ENCODE assay signal across 26 cellular contexts in the genomic region with DNA sequence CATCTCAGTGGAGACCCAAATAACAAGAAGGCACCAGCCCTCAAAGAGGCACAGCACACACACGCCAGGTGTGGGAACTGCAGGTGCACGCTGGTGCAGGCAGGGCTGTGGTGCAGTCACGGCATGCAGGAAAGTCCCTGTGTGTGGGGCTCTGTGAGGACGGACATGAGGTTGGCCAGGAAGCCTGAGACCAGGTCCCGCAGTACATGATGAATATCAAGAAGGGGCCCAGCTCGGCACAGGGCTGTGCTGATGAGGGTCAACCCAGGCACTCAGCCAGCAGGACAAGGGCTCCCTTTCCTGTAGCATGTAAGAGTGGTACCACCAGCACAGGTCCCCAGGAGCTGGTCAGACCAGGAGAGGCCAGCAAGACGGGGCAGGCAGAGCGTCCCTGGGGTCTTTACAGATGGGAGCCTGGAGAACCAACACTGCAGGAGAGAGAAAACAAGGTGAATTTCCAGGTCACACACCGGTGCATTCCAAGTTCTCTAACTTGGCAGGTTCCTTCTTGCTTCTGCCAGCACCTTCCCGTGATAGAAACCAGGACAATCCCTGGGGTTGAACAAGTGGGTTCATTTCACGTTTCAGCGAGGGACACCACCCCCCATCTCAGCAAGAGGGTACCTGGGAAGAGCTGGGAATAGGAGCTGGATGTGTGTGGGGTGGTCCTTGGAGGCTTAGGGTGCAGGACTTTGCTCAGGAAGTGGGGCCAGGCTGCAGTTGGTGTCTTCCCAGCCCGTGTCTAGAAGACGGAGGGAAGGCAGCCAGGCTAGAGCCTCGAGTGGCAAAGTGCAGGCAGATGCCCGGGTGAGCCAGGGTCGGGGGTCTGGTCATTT.
DNase-seq lines count a peak whose midpoint lies in the region; ATAC-seq, FAIRE-seq and TF ChIP-seq lines count a peak whose summit lies in the region.
"Had no signal": no experiment of that assay in that cellular context is flagged by ENCODE, and none has a peak within 500 bp of the region (broad histone marks: within the 10 kb centered on the region; RNA-seq: fewer than 3 reads in every experiment).

No MANE protein-coding gene starts in this region.

- TF ChIP-seq CTCF in VCaP (conservative IDR thresholded peaks at IDR 0.05) (no peak), bronchial epithelial cell (IDR thresholded peaks at IDR 0.05; ENCODE audit: insufficient read depth, low read length, severe bottlenecking) (no peak), esophagus squamous epithelium (IDR thresholded peaks at IDR 0.05) (no peak)

- WGBS in neuronal stem cell (ENCODE audit: extremely low coverage in 2 of 2, insufficient read length in 2 of 2, insufficient replicate concordance in 1 of 2), 2 donors: no CpG with 5 or more reads among the region's 17 CpGs
- WGBS in esophagus squamous epithelium, 2 donors: 59 to 63% methylated on average over 11 to 17 of the region's 17 CpGs

- no peak overlapping the region for H3K18ac ChIP-seq in neuronal stem cell (ENCODE audit: low read length)

- H2BK15ac ChIP-seq in neuronal stem cell (ENCODE audit: low read length): no peak overlapping the region

- no peak for DNase-seq in bronchial epithelial cell (ENCODE audit: low read depth)
- DNase-seq in neuronal stem cell (ENCODE audit: low spot score): no peak
- no peak for DNase-seq in esophagus squamous epithelium (lab: John Stamatoyannopoulos, UW)
- no peak for DNase-seq in activated T-cell treated with anti-CD3 and anti-CD28 coated beads, Interleukin-2, amount 50 U/mL, for 1 hour
- no peak for DNase-seq in DMS153 treated with DMSO at 0.1 percent for 48 hours (lab: John Stamatoyannopoulos, UW; ENCODE audit: unreplicated experiment)
- DNase-seq: C1 segment of cervical spinal cord; CD4-positive, alpha-beta memory T cell; COR-L47; HFFc6; MM.1S; NCI-H1417; NCI-H1694; NCI-H2081; NCI-H2171; NCI-H226; NCI-H69; Right ventricle myocardium superior; RPMI8226 had no signal

- no peak for TF ChIP-seq POLR2A in esophagus squamous epithelium (IDR thresholded peaks at IDR 0.05)

- no peaks in the 10 kb centered on the region for H3K9me3 Mint-ChIP-seq in stimulated activated memory B cell treated with anti-CD40 and anti-IgM and Interleukin-4, amounts not matched to agents 10 μg/mL and 1 μg/mL and 100 μg/mL, for 72 hours

- no peaks in the 10 kb centered on the region for H3K79me1 ChIP-seq in neuronal stem cell (ENCODE audit: low read depth, low read length)

- H3K9me3 ChIP-seq in neuronal stem cell (replicated peaks in 1 of 2; ENCODE audit: control insufficient read depth in 2 of 2, insufficient read depth in 1 of 2, low read depth in 1 of 2, low read length in 2 of 2): no peaks in the 10 kb centered on the region
- no peaks in the 10 kb centered on the region for H3K9me3 ChIP-seq in esophagus squamous epithelium
- H3K9me3 ChIP-seq: HAP-1 had no signal

- H3K4ac ChIP-seq in neuronal stem cell (ENCODE audit: low read length): no peak overlapping the region

- H3K27ac ChIP-seq in VCaP: peak overlapping the region; percentile 41; the same call in 1 of the 2 replicates
- H3K27ac ChIP-seq in neuronal stem cell (replicated peaks; ENCODE audit: low read length): no peak overlapping the region
- H3K27ac ChIP-seq in esophagus squamous epithelium: no peak overlapping the region
- H3K27ac ChIP-seq: KMS-11, SJSA1 had no signal

- no peak overlapping the region for H3K4me3 ChIP-seq in bronchial epithelial cell (ENCODE audit: low read depth, low read length)
- no peak overlapping the region for H3K4me3 ChIP-seq in neuronal stem cell (ENCODE audit: low read length in 2 of 2)
- H3K4me3 ChIP-seq in esophagus squamous epithelium: no peak overlapping the region
- H3K4me3 ChIP-seq: GM23338, HAP-1, SJSA1 had no signal

- no peak overlapping the region for H2BK120ac ChIP-seq in neuronal stem cell (ENCODE audit: low read depth, low read length)

- no peak overlapping the region for H4K91ac ChIP-seq in neuronal stem cell (ENCODE audit: low read depth, low read length, poor library complexity)

- H2BK12ac ChIP-seq in neuronal stem cell (ENCODE audit: low read length): no peak overlapping the region

- peaks cover 0 to 6% of the 10 kb centered on the region in 2 donors for H3K4me1 ChIP-seq in neuronal stem cell (ENCODE audit: control insufficient read depth in 2 of 2, insufficient read depth in 1 of 2, low read depth in 1 of 2, low read length in 2 of 2)
- no peaks in the 10 kb centered on the region for H3K4me1 ChIP-seq in esophagus squamous epithelium
- H3K4me1 ChIP-seq: HAP-1, SJSA1 had no signal

- H3K4me2 ChIP-seq in neuronal stem cell (ENCODE audit: insufficient read depth, low read length, poor library complexity, severe bottlenecking): no peak overlapping the region
- H3K4me2 ChIP-seq: GM23338, KMS-11 had no signal

- no peak overlapping the region for H3K27ac Mint-ChIP-seq in stimulated activated memory B cell treated with anti-CD40 and anti-IgM and Interleukin-4, amounts not matched to agents 10 μg/mL and 1 μg/mL and 100 μg/mL, for 72 hours
- H3K27ac Mint-ChIP-seq: CD4-positive, alpha-beta memory T cell; GM23338; HFFc6; IgD-negative memory B cell had no signal

- intact Hi-C loops in esophagus squamous epithelium (cut with DNase I): no loop called here

- H3K36me3 ChIP-seq in bronchial epithelial cell (ENCODE audit: control insufficient read depth, insufficient read depth, low read length): no peaks in the 10 kb centered on the region
- no peaks in the 10 kb centered on the region for H3K36me3 ChIP-seq in neuronal stem cell (replicated peaks in 1 of 2; ENCODE audit: control insufficient read depth in 2 of 2, insufficient read depth in 2 of 2, low read length in 2 of 2)
- H3K36me3 ChIP-seq in esophagus squamous epithelium: no peaks in the 10 kb centered on the region
- H3K36me3 ChIP-seq: HAP-1, SJSA1 had no signal

- peaks cover 7% of the 10 kb centered on the region for H3K27me3 Mint-ChIP-seq in stimulated activated memory B cell treated with anti-CD40 and anti-IgM and Interleukin-4, amounts not matched to agents 10 μg/mL and 1 μg/mL and 100 μg/mL, for 72 hours
- H3K27me3 Mint-ChIP-seq: CD4-positive, alpha-beta memory T cell; IgD-negative memory B cell had no signal

- ATAC-seq in stimulated activated memory B cell treated with anti-CD40 and anti-IgM and Interleukin-4, amounts not matched to agents 10 μg/mL and 1 μg/mL and 100 μg/mL, for 72 hours: peak; percentile 19
- ATAC-seq: GM23338 had no signal

- no peak overlapping the region for H3K14ac ChIP-seq in neuronal stem cell (ENCODE audit: low read length)

- peak overlapping the region; percentile 4 for H2AK5ac ChIP-seq in neuronal stem cell (ENCODE audit: low read depth, low read length)

- H3K4me3 Mint-ChIP-seq in stimulated activated memory B cell treated with anti-CD40 and anti-IgM and Interleukin-4, amounts not matched to agents 10 μg/mL and 1 μg/mL and 100 μg/mL, for 72 hours: no peak overlapping the region
- H3K4me3 Mint-ChIP-seq: CD4-positive, alpha-beta memory T cell; GM23338; HFFc6; IgD-negative memory B cell had no signal

- no peak overlapping the region for H2AFZ ChIP-seq in neuronal stem cell (ENCODE audit: low read length)
- H2AFZ ChIP-seq: GM23338 had no signal

- no peak overlapping the region for H4K8ac ChIP-seq in neuronal stem cell (ENCODE audit: low read depth, low read length)

- FAIRE-seq in bronchial epithelial cell (lab: Jason Lieb, UNC): peak; percentile 13
- FAIRE-seq: G401.6 had no signal

- H3K36me3 Mint-ChIP-seq in stimulated activated memory B cell treated with anti-CD40 and anti-IgM and Interleukin-4, amounts not matched to agents 10 μg/mL and 1 μg/mL and 100 μg/mL, for 72 hours: no peaks in the 10 kb centered on the region
- H3K36me3 Mint-ChIP-seq: CD4-positive, alpha-beta memory T cell; IgD-negative memory B cell had no signal

- no peaks in the 10 kb centered on the region for H3K4me1 Mint-ChIP-seq in stimulated activated memory B cell treated with anti-CD40 and anti-IgM and Interleukin-4, amounts not matched to agents 10 μg/mL and 1 μg/mL and 100 μg/mL, for 72 hours
- H3K4me1 Mint-ChIP-seq: GM23338 had no signal

- no peak overlapping the region for H3K9ac ChIP-seq in neuronal stem cell (ENCODE audit: low read depth, low read length, poor library complexity)
- H3K9ac ChIP-seq: KMS-11 had no signal

- H3K23ac ChIP-seq in neuronal stem cell (ENCODE audit: low read depth, low read length, poor library complexity): no peak overlapping the region

- H2BK5ac ChIP-seq in neuronal stem cell (ENCODE audit: low read length): no peak overlapping the region

- no peaks in the 10 kb centered on the region for H3K27me3 ChIP-seq in bronchial epithelial cell (ENCODE audit: control insufficient read depth, insufficient read depth, low read length)
- no peaks in the 10 kb centered on the region for H3K27me3 ChIP-seq in neuronal stem cell (ENCODE audit: control insufficient read depth in 3 of 3, insufficient read depth in 3 of 3, low read depth in 1 of 3, low read length in 3 of 3)
- H3K27me3 ChIP-seq in esophagus squamous epithelium: peaks cover 0 to 51% (median 0%) of the 10 kb centered on the region in 4 donors
- H3K27me3 ChIP-seq: SJSA1 had no signal
